8 cellular contexts compared by ENCODE assay signal in the genomic region with DNA sequence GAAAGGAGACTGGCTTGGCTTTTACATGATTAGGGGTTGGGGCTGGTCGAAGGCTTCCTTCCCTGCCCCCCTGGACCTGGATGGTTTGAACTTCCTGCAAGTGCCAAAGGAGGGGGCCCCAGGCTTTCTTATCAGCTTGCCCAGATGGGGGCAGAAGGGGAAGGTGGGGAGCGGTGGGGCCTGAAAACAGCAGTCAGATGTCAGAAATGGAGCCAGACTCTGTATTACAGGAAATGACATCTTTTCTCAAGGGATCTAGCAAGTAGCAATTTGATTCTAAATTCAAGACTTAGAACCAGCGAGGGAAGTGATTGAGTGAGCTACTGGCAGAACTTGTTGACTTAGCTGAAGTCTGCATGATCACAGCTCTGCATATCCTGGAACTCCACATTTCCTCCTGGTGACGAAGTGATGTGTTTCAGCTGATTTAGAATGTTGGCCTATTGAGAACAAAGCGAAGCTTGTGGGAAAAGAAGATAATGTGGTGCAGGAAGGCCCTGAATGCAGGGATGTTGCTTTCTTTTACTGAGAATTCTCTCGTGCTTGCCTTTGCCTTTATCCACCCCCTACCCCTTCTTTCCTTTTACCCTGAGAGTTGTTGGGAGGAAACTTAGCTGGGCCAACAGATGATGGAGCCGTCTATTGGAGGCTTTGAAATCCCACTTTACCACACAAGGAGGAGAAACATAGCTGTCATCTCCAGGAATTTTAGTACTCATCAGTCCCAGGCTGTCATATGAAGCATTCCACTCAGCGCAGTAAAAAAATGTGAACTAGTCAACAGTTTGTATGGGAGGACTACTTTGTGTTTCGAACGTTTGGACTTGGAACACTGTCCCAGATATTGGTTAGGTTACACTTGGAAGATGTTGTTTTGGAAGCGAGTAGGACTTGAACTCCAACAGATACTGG. TPM values are rescaled to one million over a fixed set of nuclear protein-coding genes. Genes with fewer than 3 reads are reported as not detected.
DNase-seq lines count a peak whose midpoint lies in the region; ATAC-seq and TF ChIP-seq lines count a peak whose summit lies in the region.

No MANE protein-coding gene starts in this region.

- H3K4me3 Mint-ChIP-seq in CD4-positive, alpha-beta T cell, result peak overlapping the region; percentile 53

- POLR2A ChIA-PET in CD4-positive, alpha-beta T cell (lab: Charles Lee), result interaction anchor here (0.7 kb wide), 1 partner anchor 10 kb away, joined by 3 read pairs; no protein-coding TSS in a partner anchor

- H3K4me1 ChIP-seq in left lung (peaks cover 13 to 67% of the 10 kb centered on the region in 2 donors), thyroid gland (peaks cover 8 to 36% of the 10 kb centered on the region in 2 donors)

- peaks cover 12% of the 10 kb centered on the region for H3K36me3 Mint-ChIP-seq in CD4-positive, alpha-beta T cell (ENCODE audit: low read depth)

- peaks cover 91% of the 10 kb centered on the region for H3K4me1 Mint-ChIP-seq in CD4-positive, alpha-beta T cell (ENCODE audit: low read depth)

- H3K9me3 ChIP-seq in CD4-positive, alpha-beta T cell (ENCODE audit: control insufficient read depth, low read length), result no peaks in the 10 kb centered on the region
- H3K9me3 ChIP-seq in left lung (no peaks in the 10 kb centered on the region), thyroid gland (no peaks in the 10 kb centered on the region)

- peak overlapping the region; percentile 71 for H3K27ac Mint-ChIP-seq in CD4-positive, alpha-beta T cell

- CTCF ChIA-PET in CD4-positive, alpha-beta T cell (lab: Charles Lee), result no interaction called here

- no peak overlapping the region for H3K27ac ChIP-seq in CD4-positive, alpha-beta T cell (ENCODE audit: low read depth, low read length)
- peak overlapping the region; percentile 37 for H3K27ac ChIP-seq in angular gyrus (ENCODE audit: low read depth, low read length)
- H3K27ac ChIP-seq in left lung, result peak overlapping the region; percentile 60 to 61
- H3K27ac ChIP-seq in thyroid gland, result peak overlapping the region; percentile 42 to 50 (median 43)

- no peaks in the 10 kb centered on the region for H3K9me3 Mint-ChIP-seq in CD4-positive, alpha-beta T cell

- peak in 3 of 10 experiments; percentile 6 to 20 (median 11) for DNase-seq in CD4-positive, alpha-beta T cell
- DNase-seq in left lung (no peak), thyroid gland (no peak), NOMO-1 treated with dmso at 0.1 percent for 144 hours (lab: John Stamatoyannopoulos, UW; ENCODE audit: unreplicated experiment) (no peak), NCI-H1930 (lab: John Stamatoyannopoulos, UW) (no peak)

- peak; percentile 76 for ATAC-seq in CD4-positive, alpha-beta T cell (ENCODE audit: poor library complexity)
- ATAC-seq in GM19372 (IDR thresholded peaks at IDR 0.05; ENCODE audit: low read depth, unreplicated experiment) (peak; percentile 84), HG03439 (IDR thresholded peaks at IDR 0.05; ENCODE audit: unreplicated experiment) (peak; percentile 66), left lung (peak; percentile 85)

- no peaks in the 10 kb centered on the region for H3K36me3 ChIP-seq in left lung
- H3K36me3 ChIP-seq in thyroid gland, result no peaks in the 10 kb centered on the region

- H3K4me3 ChIP-seq in left lung (no peak overlapping the region), thyroid gland (replicated peaks in 1 of 3) (no peak overlapping the region)

- intact Hi-C loops in CD4-positive, alpha-beta T cell (cut with DNase I, micrococcal nuclease), result loop anchor here in 1 of 2 experiments (5.0 kb wide), 1 partner anchor 37 kb away; no protein-coding TSS in a partner anchor
- intact Hi-C loops in left lung (cut with DNase I) (no loop called here), thyroid gland (cut with DNase I) (no loop called here)

- H3K27me3 Mint-ChIP-seq in CD4-positive, alpha-beta T cell, result no peaks in the 10 kb centered on the region

- WGBS in thyroid gland, 2 donors, result 58 to 59% methylated on average over 11 of the region's 11 CpGs

- no peak for TF ChIP-seq CTCF in CD4-positive, alpha-beta T cell (IDR thresholded peaks at IDR 0.05)
- TF ChIP-seq CTCF in left lung (IDR thresholded peaks at IDR 0.05) (no peak), thyroid gland (IDR thresholded peaks at IDR 0.05) (no peak)

- no peak for TF ChIP-seq POLR2A in thyroid gland (IDR thresholded peaks at IDR 0.05)

- H3K27me3 ChIP-seq in CD4-positive, alpha-beta T cell (ENCODE audit: control insufficient read depth, insufficient read depth, low read length), result no peaks in the 10 kb centered on the region
- H3K27me3 ChIP-seq in left lung (no peaks in the 10 kb centered on the region), thyroid gland (no peaks in the 10 kb centered on the region)

RNA-seq across cellular contexts. Expression of gene CCNY, which starts 43.2 kb away (rescaled TPM):
- 10 to 100 TPM; 64.9 to 66.9 TPM for total RNA-seq in CD4-positive, alpha-beta T cell
- total RNA-seq in left lung (10 to 100 TPM; 60.9 to 68.1 TPM), thyroid gland (10 to 100 TPM; 37.5 to 56.3 (median 43.9) TPM)
